25 cellular contexts compared by ENCODE assay signal in the genomic region with DNA sequence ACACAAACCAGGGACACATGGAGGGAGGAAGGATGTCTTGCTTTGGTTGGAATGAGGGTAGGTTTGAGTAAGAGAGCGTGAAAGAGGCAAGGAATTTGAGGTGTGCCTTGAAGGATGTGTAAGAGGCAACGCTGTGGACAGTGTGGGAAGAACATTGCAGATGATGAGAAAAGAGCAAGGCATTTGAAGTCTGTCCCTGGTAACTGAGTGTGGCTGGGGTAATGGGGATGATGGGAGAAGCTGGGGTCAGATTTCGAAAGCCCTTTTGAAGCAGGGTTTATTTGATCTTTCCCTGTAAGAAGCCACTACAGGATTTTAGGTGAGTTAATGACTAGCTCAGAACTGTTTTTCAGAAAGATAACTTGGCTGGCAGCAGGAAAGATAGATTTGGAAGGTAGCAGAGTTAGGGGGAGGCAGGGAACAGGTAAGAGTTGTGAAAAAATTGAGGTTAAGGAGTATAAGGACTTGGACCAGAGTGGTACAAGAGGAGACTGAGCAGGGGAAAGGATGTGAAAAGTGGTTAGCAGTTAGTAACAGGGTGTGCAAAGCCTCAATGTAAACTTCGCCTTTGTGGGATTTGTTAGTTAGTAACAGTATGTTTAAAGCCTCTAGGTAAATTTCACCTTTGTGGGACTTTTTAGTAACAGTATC. TPM values are rescaled to one million over a fixed set of nuclear protein-coding genes. Genes with fewer than 3 reads are reported as not detected.
DNase-seq lines count a peak whose midpoint lies in the region; ATAC-seq, FAIRE-seq and TF ChIP-seq lines count a peak whose summit lies in the region.
"Had no signal": no experiment of that assay in that cellular context is flagged by ENCODE, and none has a peak within 500 bp of the region (broad histone marks: within the 10 kb centered on the region; RNA-seq: fewer than 3 reads in every experiment).

No MANE protein-coding gene starts in this region.

- H3K4me3 ChIP-seq in SK-N-SH (ENCODE audit: low read depth in 2 of 2, low read length in 1 of 2): no peak overlapping the region
- no peak overlapping the region for H3K4me3 ChIP-seq in astrocyte (ENCODE audit: insufficient read depth, low read depth, low read length)
- H3K4me3 ChIP-seq in lower lobe of right lung: no peak overlapping the region
- H3K4me3 ChIP-seq: coronary artery, left ventricle myocardium inferior, psoas muscle, skin epidermis, thoracic aorta had no signal

- no peak overlapping the region for H3K9ac ChIP-seq in SK-N-SH
- H3K9ac ChIP-seq in astrocyte (ENCODE audit: low read length): no peak overlapping the region

- H3K36me3 ChIP-seq in SK-N-SH (replicated peaks in 1 of 2; ENCODE audit: control insufficient read depth in 1 of 2, insufficient read depth in 2 of 2, low read length in 1 of 2): no peaks in the 10 kb centered on the region
- H3K36me3 ChIP-seq in astrocyte (ENCODE audit: insufficient read depth, low read length): no peaks in the 10 kb centered on the region
- no peaks in the 10 kb centered on the region for H3K36me3 ChIP-seq in lower lobe of right lung
- H3K36me3 ChIP-seq: left ventricle myocardium inferior, thoracic aorta, WERI-Rb-1 had no signal

- H3K79me2 ChIP-seq in SK-N-SH (ENCODE audit: insufficient read depth) (peaks cover 20% of the 10 kb centered on the region), astrocyte (ENCODE audit: insufficient read depth, low read length) (peaks cover 36% of the 10 kb centered on the region)

- no peak overlapping the region for H3K27ac ChIP-seq in SK-N-SH (ENCODE audit: low read depth in 2 of 2, low read length in 1 of 2)
- no peak overlapping the region for H3K27ac ChIP-seq in astrocyte (ENCODE audit: low read depth, low read length)
- no peak overlapping the region for H3K27ac ChIP-seq in lower lobe of right lung
- H3K27ac ChIP-seq: 22Rv1, brain microvascular endothelial cell, coronary artery, left ventricle myocardium inferior, psoas muscle, skin epidermis, thoracic aorta, WERI-Rb-1 had no signal

- POLR2A ChIA-PET in SK-N-SH (lab: Yijun Ruan, JAX): no interaction called here

- TF ChIP-seq EP300 in SK-N-SH (IDR thresholded peaks at IDR 0.05; ENCODE audit: borderline replicate concordance in 1 of 2, low read depth in 1 of 2, low read length in 1 of 2): no peak

- peaks cover 26% of the 10 kb centered on the region for H3K36me3 Mint-ChIP-seq in astrocyte (ENCODE audit: low read depth, unreplicated experiment)

- H3K9me3 ChIP-seq in SK-N-SH (no peaks in the 10 kb centered on the region), astrocyte (ENCODE audit: insufficient read depth, low read depth, low read length) (no peaks in the 10 kb centered on the region), lower lobe of right lung (no peaks in the 10 kb centered on the region)
- H3K9me3 ChIP-seq: left ventricle myocardium inferior, psoas muscle, thoracic aorta had no signal

- TF ChIP-seq CTCF in SK-N-SH (IDR thresholded peaks at IDR 0.05) (no peak), astrocyte (IDR thresholded peaks at IDR 0.05; ENCODE audit: insufficient read depth, low read depth, low read length) (no peak), lower lobe of right lung (IDR thresholded peaks at IDR 0.05) (no peak)

- H3K27ac Mint-ChIP-seq in astrocyte (ENCODE audit: unreplicated experiment): no peak overlapping the region
- H3K27ac Mint-ChIP-seq: T-helper 17 cell had no signal

- H3K9me2 ChIP-seq in SK-N-SH: no peaks in the 10 kb centered on the region

- peaks cover 5% of the 10 kb centered on the region for H3F3A ChIP-seq in SK-N-SH (replicated peaks; ENCODE audit: insufficient read depth)

- 15% methylated on average over 4 of the region's 4 CpGs for WGBS in SK-N-SH (ENCODE audit: low lambda C conversion rate)

- H3K4me3 Mint-ChIP-seq in astrocyte (ENCODE audit: unreplicated experiment): no peak overlapping the region
- H3K4me3 Mint-ChIP-seq: T-helper 17 cell had no signal

- TF ChIP-seq POLR2A in H54 (IDR thresholded peaks at IDR 0.05; ENCODE audit: low read depth, low read length): no peak

- no peaks in the 10 kb centered on the region; a peak in 1 of 4 replicates for H3K4me1 ChIP-seq in SK-N-SH (ENCODE audit: control insufficient read depth in 1 of 2, insufficient read depth in 2 of 2, low read depth in 1 of 2, low read length in 1 of 2)
- peaks cover 9% of the 10 kb centered on the region for H3K4me1 ChIP-seq in astrocyte (ENCODE audit: insufficient read depth, low read length)
- peaks cover 38% of the 10 kb centered on the region for H3K4me1 ChIP-seq in lower lobe of right lung

- no peak for DNase-seq in SK-N-SH
- DNase-seq in astrocyte (ENCODE audit: low read depth): peak; percentile 22
- DNase-seq in lower lobe of right lung: no peak
- no peak for DNase-seq in stimulated activated CD4-positive, alpha-beta T cell treated with anti-CD3 and anti-CD28 coated beads, Interleukin-4, amount 100 ng/mL, for 24 hours
- DNase-seq in H54 (ENCODE audit: insufficient read length, low spot score): no peak
- no peak for DNase-seq in activated CD4-positive, CD25-positive, alpha-beta regulatory T cell (lab: John Stamatoyannopoulos, UW)
- DNase-seq: activated CD4-positive, alpha-beta T cell treated with anti-CD3 and anti-CD28 coated beads, Interleukin-2, amount 50 U/mL, for 4 hours; activated CD8-positive, alpha-beta memory T cell treated with anti-CD3 and anti-CD28 coated beads, Interleukin-2, amount 50 U/mL, for 48 hours; AML-193; brain microvascular endothelial cell; DMS79 treated with DMSO at 0.1 percent for 48 hours; H7; head of caudate nucleus; left ventricle myocardium inferior; psoas muscle; stimulated activated naive CD4-positive, alpha-beta T cell; T-helper 17 cell; WERI-Rb-1 had no signal

- no peaks in the 10 kb centered on the region for H3K9me3 Mint-ChIP-seq in astrocyte (ENCODE audit: unreplicated experiment)

- ATAC-seq in SK-N-SH treated with all-trans-retinoic acid at 6 μM for 48 hours (peak; percentile 34; the same call in 1 of the 3 replicates), lower lobe of right lung (peak; percentile 56 to 59), GM18498 (IDR thresholded peaks at IDR 0.05; ENCODE audit: unreplicated experiment) (no peak)
- ATAC-seq: psoas muscle, T-helper 17 cell had no signal

- intact Hi-C loops in lower lobe of right lung (cut with DNase I): no loop called here

- no peak for FAIRE-seq in astrocyte (lab: Jason Lieb, UNC)
- FAIRE-seq in H54 (lab: Jason Lieb, UNC): no peak
- FAIRE-seq: GM12892 had no signal

- CTCF ChIA-PET in SK-N-SH (lab: Yijun Ruan, JAX): no interaction called here

- no peaks in the 10 kb centered on the region for H4K20me1 ChIP-seq in SK-N-SH (ENCODE audit: insufficient read depth)
- peaks cover 30% of the 10 kb centered on the region for H4K20me1 ChIP-seq in astrocyte (ENCODE audit: insufficient read depth, low read length)

- no peak overlapping the region for H3K4me2 ChIP-seq in SK-N-SH
- H3K4me2 ChIP-seq in astrocyte (ENCODE audit: low read length): no peak overlapping the region

- H3K27me3 ChIP-seq in SK-N-SH (ENCODE audit: insufficient read depth): no peaks in the 10 kb centered on the region
- H3K27me3 ChIP-seq in astrocyte (ENCODE audit: insufficient read depth, low read length): no peaks in the 10 kb centered on the region
- H3K27me3 ChIP-seq in lower lobe of right lung (ENCODE audit: low read depth): no peaks in the 10 kb centered on the region
- H3K27me3 ChIP-seq: brain microvascular endothelial cell had no signal

- peaks cover 15% of the 10 kb centered on the region for H3K4me1 Mint-ChIP-seq in astrocyte (ENCODE audit: low read depth, unreplicated experiment)

- no peak for TF ChIP-seq RAD21 in SK-N-SH (IDR thresholded peaks at IDR 0.05; ENCODE audit: low read length)

- H3K27me3 Mint-ChIP-seq in astrocyte (ENCODE audit: low read depth, unreplicated experiment): no peaks in the 10 kb centered on the region

- H2AFZ ChIP-seq in SK-N-SH (ENCODE audit: low read depth) (no peak overlapping the region), astrocyte (ENCODE audit: low read depth, low read length) (no peak overlapping the region)

TF ChIP-seq in SK-N-SH, 30 proteins besides CTCF, POLR2A, EP300 and RAD21:
- no peak for TF ChIP-seq CHD2 (IDR thresholded peaks at IDR 0.05; ENCODE audit: low read length, partially characterized antibody)

RNA-seq across cellular contexts. Expression of a gene that starts 17.7 kb away (rescaled TPM):
- polyA plus RNA-seq in SK-N-SH (2012; rRNA removed): 6.8 and 8.7 TPM in 2 replicates
- polyA plus RNA-seq in SK-N-SH (2012; cell fraction: cytosol; rRNA removed): 10.1 and 10.3 TPM in 2 replicates
- 9.0 and 18.6 TPM in 2 replicates for polyA plus RNA-seq in SK-N-SH (2012; cell fraction: nucleus; rRNA removed)
- total RNA-seq in astrocyte (62.1 and 86.3 TPM in 2 replicates), lower lobe of right lung (275 TPM)
